ENCODE assay signal across 8 cellular contexts in genomic region chr12:132827763-132828703, GRCh38. TPM values are rescaled to one million over a fixed set of nuclear protein-coding genes. Genes with fewer than 3 reads are reported as not detected.
DNase-seq lines count a peak whose midpoint lies in the region; ATAC-seq and TF ChIP-seq lines count a peak whose summit lies in the region.

No MANE protein-coding gene starts in this region.

- peak overlapping the region; percentile 90 for H3K4me3 Mint-ChIP-seq in activated naive CD8-positive, alpha-beta T cell

- no peaks in the 10 kb centered on the region for H3K27me3 Mint-ChIP-seq in activated naive CD8-positive, alpha-beta T cell

- no peaks in the 10 kb centered on the region for H3K9me3 ChIP-seq in left ventricle myocardium inferior (replicated peaks)

- TF ChIP-seq CTCF in GM12864 (IDR thresholded peaks at IDR 0.05; ENCODE audit: low read depth, low read length, missing control alignments) (no peak), left ventricle myocardium inferior (IDR thresholded peaks at IDR 0.05; ENCODE audit: borderline replicate concordance) (no peak)

- H2AFZ ChIP-seq in ACC112 (ENCODE audit: low read length, unreplicated experiment): peak overlapping the region; percentile 15

- peak overlapping the region; percentile 90 for H3K4me3 ChIP-seq in ACC112 (ENCODE audit: low read depth, low read length)
- peak overlapping the region; percentile 78 for H3K4me3 ChIP-seq in GM12864 (ENCODE audit: low read depth, low read length)
- peak overlapping the region; percentile 89 for H3K4me3 ChIP-seq in left ventricle myocardium inferior
- peak overlapping the region; percentile 95 for H3K4me3 ChIP-seq in rectal smooth muscle tissue (ENCODE audit: low read length)

- peak overlapping the region; percentile 90 for H3K27ac Mint-ChIP-seq in activated naive CD8-positive, alpha-beta T cell

- no peak for DNase-seq in GM12864 (ENCODE audit: low read depth)
- DNase-seq in NCI-H2029 (lab: John Stamatoyannopoulos, UW): peak; percentile 62
- DNase-seq in left ventricle myocardium inferior: no peak
- no peak for DNase-seq in NCI-H524 (lab: John Stamatoyannopoulos, UW)

- peak overlapping the region; percentile 45 for H3K9ac ChIP-seq in rectal smooth muscle tissue (ENCODE audit: low read length)

- peaks cover 53% of the 10 kb centered on the region for H3K79me2 ChIP-seq in ACC112 (ENCODE audit: control insufficient read depth, insufficient read depth, low read length, unreplicated experiment)

- peaks cover 3% of the 10 kb centered on the region for H3K36me3 Mint-ChIP-seq in activated naive CD8-positive, alpha-beta T cell

- peaks cover 45% of the 10 kb centered on the region for H3K4me1 Mint-ChIP-seq in activated naive CD8-positive, alpha-beta T cell (ENCODE audit: low read depth)

- H3K36me3 ChIP-seq in ACC112 (ENCODE audit: insufficient read depth, low read length) (peaks cover 27% of the 10 kb centered on the region; the same call in 1 of the 2 replicates), left ventricle myocardium inferior (peaks cover 28% of the 10 kb centered on the region), rectal smooth muscle tissue (ENCODE audit: control insufficient read depth, insufficient read depth, low read length) (peaks cover 12% of the 10 kb centered on the region)

- H3K9me3 Mint-ChIP-seq in activated naive CD8-positive, alpha-beta T cell (ENCODE audit: low read depth): no peaks in the 10 kb centered on the region

- intact Hi-C loops in left ventricle myocardium inferior (cut with micrococcal nuclease): no loop called here

- ATAC-seq in HG02623 (IDR thresholded peaks at IDR 0.05; ENCODE audit: unreplicated experiment): peak; percentile 23

- H3K4me1 ChIP-seq in ACC112 (ENCODE audit: control insufficient read depth, insufficient read depth, low read length, unreplicated experiment) (peaks cover 29% of the 10 kb centered on the region), left ventricle myocardium inferior (peaks cover 31% of the 10 kb centered on the region), rectal smooth muscle tissue (ENCODE audit: control insufficient read depth, insufficient read depth, low read length) (peaks cover 6% of the 10 kb centered on the region)

- H3K27me3 ChIP-seq in ACC112 (ENCODE audit: insufficient read depth, low read length) (no peaks in the 10 kb centered on the region), left ventricle myocardium inferior (ENCODE audit: low read depth) (no peaks in the 10 kb centered on the region), rectal smooth muscle tissue (ENCODE audit: control insufficient read depth, insufficient read depth, low read length) (no peaks in the 10 kb centered on the region)

- H3K27ac ChIP-seq in ACC112 (ENCODE audit: low read depth, low read length) (peak overlapping the region; percentile 87), left ventricle myocardium inferior (replicated peaks) (peak overlapping the region; percentile 100), rectal smooth muscle tissue (ENCODE audit: low read depth, low read length) (peak overlapping the region; percentile 98)

RNA-seq across cellular contexts. Expression of gene GOLGA3, which starts 0.6 kb away (rescaled TPM):
- 33.0 TPM for total RNA-seq in left ventricle myocardium inferior

RNA-seq across cellular contexts. Expression of gene CHFR, which starts 59.4 kb away (rescaled TPM):
- 14.4 TPM for total RNA-seq in left ventricle myocardium inferior
